ENCODE assay signal across 9 cellular contexts in the genomic region with DNA sequence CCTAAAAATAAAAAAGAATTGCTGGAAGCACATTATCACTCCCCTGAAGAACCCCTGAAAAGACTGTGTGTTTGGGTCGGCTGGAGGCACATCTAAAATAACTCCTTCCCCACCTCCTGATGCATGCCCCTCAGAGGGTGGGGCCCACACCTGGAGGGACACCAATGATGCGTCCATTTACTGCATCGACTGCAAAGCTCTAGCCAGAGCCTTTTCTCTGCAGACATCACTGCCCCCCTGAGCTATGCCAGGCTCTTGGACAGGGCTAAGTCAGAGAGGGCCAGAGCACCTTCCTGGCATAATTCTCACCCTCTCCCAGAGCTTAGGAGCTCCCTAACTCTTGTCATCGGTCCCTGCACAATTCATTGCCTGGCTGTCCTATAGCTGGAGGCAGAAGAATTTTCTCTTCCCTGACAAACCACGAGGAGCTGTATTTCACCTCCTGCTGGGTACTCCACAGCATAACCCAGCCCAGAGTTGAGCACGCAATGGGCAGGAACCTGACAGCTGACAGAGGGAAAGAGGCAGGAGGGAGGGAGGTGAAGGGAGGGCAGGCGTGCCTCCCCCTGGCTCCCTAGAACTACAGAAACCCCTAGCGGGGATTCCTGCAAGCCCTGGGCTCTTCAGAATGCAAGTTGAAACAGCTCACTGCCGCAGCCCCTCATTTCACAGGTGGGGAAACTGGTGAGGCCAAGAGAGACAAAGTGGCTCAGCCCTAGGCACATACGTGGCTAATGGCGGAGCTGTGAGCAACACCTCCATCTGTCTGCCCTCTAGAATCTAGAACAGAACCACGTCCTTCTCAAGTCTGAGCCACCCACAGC. TPM values are rescaled to one million over a fixed set of nuclear protein-coding genes. Genes with fewer than 3 reads are reported as not detected.
A peak's percentile ranks its signal among the peaks of the same experiment; 100 is the strongest.
DNase-seq lines count a peak whose midpoint lies in the region; ATAC-seq and TF ChIP-seq lines count a peak whose summit lies in the region.
"Had no signal": no experiment of that assay in that cellular context is flagged by ENCODE, and none has a peak within 500 bp of the region (broad histone marks: within the 10 kb centered on the region; RNA-seq: fewer than 3 reads in every experiment).

No MANE protein-coding gene starts in this region.

- CTCF ChIA-PET in HEK293 (lab: Yijun Ruan, JAX), result no interaction called here

- no peaks in the 10 kb centered on the region for H3K4me1 ChIP-seq in HEK293 (ENCODE audit: control insufficient read depth, insufficient read depth, low read length)
- peaks cover 0 to 43% (median 34%) of the 10 kb centered on the region in 4 donors for H3K4me1 ChIP-seq in tibial artery

- H3K36me3 ChIP-seq in HEK293 (ENCODE audit: control insufficient read depth in 2 of 2, insufficient read depth in 1 of 2, low read length in 2 of 2) (peaks cover 0 to 19% of the 10 kb centered on the region in 2 experiments; a peak in 1 of 3 replicates), tibial artery (peaks cover 0 to 6% (median 0%) of the 10 kb centered on the region in 3 donors)

- H3K4me3 ChIP-seq in HEK293 (ENCODE audit: low read depth, low read length) (no peak overlapping the region), tibial artery (no peak overlapping the region)

- intact Hi-C loops in tibial artery (cut with DNase I; ENCODE audit: low total_unique reads), result loop anchor here (10.0 kb wide), 1 partner anchor 70 kb away; no protein-coding TSS in a partner anchor

- no peak for ATAC-seq in left lobe of liver
- ATAC-seq in GM21528 (IDR thresholded peaks at IDR 0.05; ENCODE audit: low FRiP score, unreplicated experiment), result no peak

- no peak for TF ChIP-seq CTCF in HEK293 (tag by site-specific recombination; IDR thresholded peaks at IDR 0.05)
- no peak for TF ChIP-seq CTCF in tibial artery (IDR thresholded peaks at IDR 0.05)
- TF ChIP-seq CTCF in GM13977 (IDR thresholded peaks at IDR 0.05; ENCODE audit: extremely low read depth, insufficient read depth, missing control alignments), result no peak

- POLR2A ChIA-PET in HEK293 (lab: Yijun Ruan, JAX), result interaction anchor here (0.8 kb wide), 1 partner anchor 218 kb away, joined by 4 read pairs; no protein-coding TSS in a partner anchor

- H3K9me3 ChIP-seq in HEK293 (ENCODE audit: control insufficient read depth, insufficient read depth, low read depth, low read length) (no peaks in the 10 kb centered on the region), tibial artery (no peaks in the 10 kb centered on the region)

- H3K27ac ChIP-seq in HEK293 (ENCODE audit: extremely low read depth, low read depth, low read length) (no peak overlapping the region), tibial artery (peak overlapping the region; percentile 71 to 77)

- H3K27me3 ChIP-seq in tibial artery, result no peaks in the 10 kb centered on the region

- in situ Hi-C loops in GM13977 (cut with MboI; ENCODE audit: low pct_unique_long_range_greater_than_20kb, low sequenced_read_pairs, unreplicated experiment), result no loop called here

- DNase-seq in activated CD8-positive, alpha-beta memory T cell treated with anti-CD3 and anti-CD28 coated beads for 24 hours, result peak; percentile 50
- DNase-seq in left lobe of liver (ENCODE audit: low spot score) (peak; percentile 34), tibial artery (peak in 1 of 2 donors; percentile 53), GM13977 (ENCODE audit: low spot score) (no peak), cortex of kidney (lab: John Stamatoyannopoulos, UW) (no peak)
- DNase-seq: activated T-cell treated with anti-CD3 and anti-CD28 coated beads for 4 hours, NCI-H2171 had no signal

TF ChIP-seq in HEK293, 187 proteins besides CTCF, POLR2A, EP300 and RAD21:
- TF ChIP-seq ZNF830 (tag by site-specific recombination; IDR thresholded peaks at IDR 0.05; ENCODE audit: low read depth), result no peak
- peak; percentile 33; the same call in 1 of the 2 replicates for TF ChIP-seq ZBTB48 (tag by site-specific recombination; IDR thresholded peaks at IDR 0.05)
- TF ChIP-seq, protein P1, sequence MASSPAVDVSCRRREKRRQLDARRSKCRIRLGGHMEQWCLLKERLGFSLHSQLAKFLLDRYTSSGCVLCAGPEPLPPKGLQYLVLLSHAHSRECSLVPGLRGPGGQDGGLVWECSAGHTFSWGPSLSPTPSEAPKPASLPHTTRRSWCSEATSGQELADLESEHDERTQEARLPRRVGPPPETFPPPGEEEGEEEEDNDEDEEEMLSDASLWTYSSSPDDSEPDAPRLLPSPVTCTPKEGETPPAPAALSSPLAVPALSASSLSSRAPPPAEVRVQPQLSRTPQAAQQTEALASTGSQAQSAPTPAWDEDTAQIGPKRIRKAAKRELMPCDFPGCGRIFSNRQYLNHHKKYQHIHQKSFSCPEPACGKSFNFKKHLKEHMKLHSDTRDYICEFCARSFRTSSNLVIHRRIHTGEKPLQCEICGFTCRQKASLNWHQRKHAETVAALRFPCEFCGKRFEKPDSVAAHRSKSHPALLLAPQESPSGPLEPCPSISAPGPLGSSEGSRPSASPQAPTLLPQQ (tag by site-specific recombination; IDR thresholded peaks at IDR 0.05), result peak; percentile 57
- no peak for TF ChIP-seq GLI2 (tag by site-specific recombination; IDR thresholded peaks at IDR 0.05; ENCODE audit: borderline replicate concordance, low read depth)
- peak; percentile 88 for TF ChIP-seq ZFP69B (tag by site-specific recombination; IDR thresholded peaks at IDR 0.05)
- no peak for TF ChIP-seq ZNF211 (tag by site-specific recombination; IDR thresholded peaks at IDR 0.05; ENCODE audit: low read depth)
- peak; percentile 73 for TF ChIP-seq ZIC2 (tag by site-specific recombination; IDR thresholded peaks at IDR 0.05)

RNA-seq across cellular contexts. Expression of a gene that starts 46.6 kb away (rescaled TPM):
- 2.8 TPM for total RNA-seq in left lobe of liver

Comparison
In these comparisons a context has a peak if more than half of its experiments do, and no peak if none do; other contexts are left out.
1. DNase-seq: peak in activated CD8-positive, alpha-beta memory T cell treated with anti-CD3 and anti-CD28 coated beads for 24 hours (single experiment) and left lobe of liver (single experiment); none in GM13977 (single experiment) and cortex of kidney (single experiment).